ENCODE assay signal across 22 cellular contexts in genomic region chrX:145820825-145821224, GRCh38. TPM values are rescaled to one million over a fixed set of nuclear protein-coding genes. Genes with fewer than 3 reads are reported as not detected.
DNase-seq lines count a peak whose midpoint lies in the region; TF ChIP-seq lines count a peak whose summit lies in the region.
"Had no signal": no experiment of that assay in that cellular context is flagged by ENCODE, and none has a peak within 500 bp of the region (broad histone marks: within the 10 kb centered on the region; RNA-seq: fewer than 3 reads in every experiment).

No MANE protein-coding gene starts in this region.

- H3K36me3 Mint-ChIP-seq in nephron (ENCODE audit: low read depth) = no peaks in the 10 kb centered on the region
- H3K36me3 Mint-ChIP-seq: CD14-positive monocyte had no signal

- peaks cover 16% of the 10 kb centered on the region for H3K9me3 Mint-ChIP-seq in nephron

- no peak for TF ChIP-seq CTCF in nephron (IDR thresholded peaks at IDR 0.05; ENCODE audit: unreplicated experiment in 3 of 3)

- H3K27ac ChIP-seq in angular gyrus (ENCODE audit: low read depth, low read length) (peak overlapping the region; percentile 76), temporal lobe (ENCODE audit: low read depth, low read length) (peak overlapping the region; percentile 50)
- H3K27ac ChIP-seq: A549, HL-60, PC-9, SK-N-MC had no signal

- peak; percentile 26 for DNase-seq in globus pallidus (ENCODE audit: low spot score)
- no peak for DNase-seq in 8988T
- DNase-seq in DMS79 treated with DMSO at 0.1 percent for 48 hours (lab: John Stamatoyannopoulos, UW) = no peak
- DNase-seq in stimulated activated CD4-positive, alpha-beta T cell treated with anti-CD3 and anti-CD28 coated beads, Interleukin-4, amount 100 ng/mL, for 4 hours = no peak
- DNase-seq: KG1, NCI-H1092 treated with DMSO at 0.1 percent for 48 hours, NCI-H1436 treated with DMSO at 0.1 percent for 48 hours, NCI-H2029, NCI-H2227 treated with DMSO at 0.1 percent for 48 hours, NCI-H510A treated with DMSO at 0.1 percent for 48 hours, NCI-H748 treated with DMSO at 0.1 percent for 48 hours, PC-9, RPMI8226 had no signal

- peaks cover 83% of the 10 kb centered on the region for H3K27me3 Mint-ChIP-seq in nephron (ENCODE audit: low read depth)

- H3K4me3 Mint-ChIP-seq in nephron = peak overlapping the region; percentile 27 to 82 (median 50)
- H3K4me3 Mint-ChIP-seq: B cell had no signal

- peaks cover 16% of the 10 kb centered on the region for H3K4me1 Mint-ChIP-seq in nephron
- H3K4me1 Mint-ChIP-seq: B cell, CD14-positive monocyte had no signal

- no peak overlapping the region for H3K27ac Mint-ChIP-seq in nephron
- H3K27ac Mint-ChIP-seq: B cell, CD14-positive monocyte had no signal

RNA-seq across cellular contexts. Expression of gene SLITRK2, which starts 3.2 kb away (rescaled TPM):
- 6.1 TPM for total RNA-seq in temporal lobe
- total RNA-seq: B cell, HT-29, PC-9 had no signal
